ENCODE assay signal across 29 cellular contexts in genomic region chrX:124393238-124393637, GRCh38. TPM values are rescaled to one million over a fixed set of nuclear protein-coding genes. Genes with fewer than 3 reads are reported as not detected.
DNase-seq lines count a peak whose midpoint lies in the region; ATAC-seq and TF ChIP-seq lines count a peak whose summit lies in the region.
"Had no signal": no experiment of that assay in that cellular context is flagged by ENCODE, and none has a peak within 500 bp of the region (broad histone marks: within the 10 kb centered on the region; RNA-seq: fewer than 3 reads in every experiment).

No MANE protein-coding gene starts in this region.

- H3K4me1 ChIP-seq in CD8-positive, alpha-beta T cell (ENCODE audit: insufficient read depth, low read length) = peaks cover 16% of the 10 kb centered on the region
- H3K4me1 ChIP-seq: gastrocnemius medialis, parathyroid adenoma, right atrium auricular region had no signal

- in situ Hi-C loops in KBM-7 (cut with MboI; ENCODE audit: low pct_unique_long_range_greater_than_20kb, low sequenced_read_pairs) = no loop called here

- intact Hi-C loops in activated T-helper 2 cell treated with anti-CD3 and anti-CD28 coated beads, Interferon-gamma antibody, Interleukin-2, Interleukin-4, amounts not matched to agents 10 μg/mL and 5 μg/mL and 100 μg/mL, durations not matched to agents 14 hours and 24 hours and 36 hours (cut with micrococcal nuclease) = loop anchor here (5.0 kb wide), 1 partner anchor 176 kb away; no protein-coding TSS in a partner anchor
- intact Hi-C loops in CD8-positive, alpha-beta T cell (cut with DNase I, micrococcal nuclease) = no loop called here

- peaks cover 34% of the 10 kb centered on the region for H3K4me1 Mint-ChIP-seq in activated T-helper 2 cell treated with anti-CD3 and anti-CD28 coated beads, Interferon-gamma antibody, Interleukin-2, Interleukin-4, amounts not matched to agents 10 μg/mL and 5 μg/mL and 100 μg/mL, durations not matched to agents 14 hours and 24 hours and 36 hours (ENCODE audit: low read depth)
- peaks cover 33% of the 10 kb centered on the region for H3K4me1 Mint-ChIP-seq in CD8-positive, alpha-beta T cell (ENCODE audit: low read depth)

- no peak overlapping the region for H3K27ac ChIP-seq in CD8-positive, alpha-beta T cell (ENCODE audit: low read depth, low read length)
- H3K27ac ChIP-seq: brain microvascular endothelial cell, C4-2B, gastrocnemius medialis, GM23248, neural progenitor cell, parathyroid adenoma, right atrium auricular region, upper lobe of left lung had no signal

- peak overlapping the region; percentile 77 for H3K27ac Mint-ChIP-seq in activated T-helper 2 cell treated with anti-CD3 and anti-CD28 coated beads, Interferon-gamma antibody, Interleukin-2, Interleukin-4, amounts not matched to agents 10 μg/mL and 5 μg/mL and 100 μg/mL, durations not matched to agents 14 hours and 24 hours and 36 hours
- H3K27ac Mint-ChIP-seq in CD8-positive, alpha-beta T cell = no peak overlapping the region
- H3K27ac Mint-ChIP-seq: HFFc6, neural progenitor cell, WTC11 had no signal

- peak; percentile 25 to 29 for DNase-seq in AML-193 (lab: John Stamatoyannopoulos, UW)
- peak; percentile 32 for DNase-seq in GF-D8 (lab: John Stamatoyannopoulos, UW)
- peak; percentile 35 for DNase-seq in NOMO-1 treated with DMSO at 0.1 percent for 48 hours (lab: John Stamatoyannopoulos, UW; ENCODE audit: unreplicated experiment)
- no peak for DNase-seq in activated T-helper 2 cell treated with anti-CD3 and anti-CD28 coated beads, Interferon-gamma antibody, Interleukin-2, Interleukin-4, amounts not matched to agents 10 μg/mL and 5 μg/mL and 100 μg/mL, durations not matched to agents 14 hours and 24 hours and 36 hours (ENCODE audit: low spot score)
- DNase-seq in CD8-positive, alpha-beta T cell = no peak
- DNase-seq in T1000 (lab: John Stamatoyannopoulos, UW) = no peak
- DNase-seq in KBM-7 = no peak
- DNase-seq: activated CD4-positive, alpha-beta T cell treated with anti-CD3 and anti-CD28 coated beads, Interleukin-2, amount 50 U/mL, for 48 hours; brain microvascular endothelial cell; Calu3; gastrocnemius medialis; GM23248; HFFc6; left colon; NCI-H1105; NCI-H1930; NCI-H2227 treated with DMSO at 0.1 percent for 48 hours; NCI-H69; stimulated activated CD4-positive, alpha-beta T cell treated with anti-CD3 and anti-CD28 coated beads, Interleukin-1b, Interleukin-23, amount 100 ng/mL, for 48 hours; stimulated activated CD8-positive, alpha-beta memory T cell treated with anti-CD3 and anti-CD28 coated beads, Interleukin-4, amount 100 ng/mL, for 48 hours; upper lobe of left lung had no signal

- no peak overlapping the region for H3K4me3 Mint-ChIP-seq in activated T-helper 2 cell treated with anti-CD3 and anti-CD28 coated beads, Interferon-gamma antibody, Interleukin-2, Interleukin-4, amounts not matched to agents 10 μg/mL and 5 μg/mL and 100 μg/mL, durations not matched to agents 14 hours and 24 hours and 36 hours (ENCODE audit: low read depth)
- H3K4me3 Mint-ChIP-seq in CD8-positive, alpha-beta T cell = no peak overlapping the region
- H3K4me3 Mint-ChIP-seq: HFFc6, neural progenitor cell, WTC11 had no signal

- no peaks in the 10 kb centered on the region for H3K9me3 Mint-ChIP-seq in activated T-helper 2 cell treated with anti-CD3 and anti-CD28 coated beads, Interferon-gamma antibody, Interleukin-2, Interleukin-4, amounts not matched to agents 10 μg/mL and 5 μg/mL and 100 μg/mL, durations not matched to agents 14 hours and 24 hours and 36 hours
- H3K9me3 Mint-ChIP-seq in CD8-positive, alpha-beta T cell = no peaks in the 10 kb centered on the region
- H3K9me3 Mint-ChIP-seq: HFFc6, neural progenitor cell, WTC11 had no signal

- POLR2A ChIA-PET in CD8-positive, alpha-beta T cell (lab: Charles Lee) = interaction anchor here (0.7 kb wide), 2 partner anchors 26 to 210 kb away, joined by 4 to 6 read pairs; no protein-coding TSS in a partner anchor

- no peak for TF ChIP-seq CTCF in CD8-positive, alpha-beta T cell (IDR thresholded peaks at IDR 0.05)

- peaks cover 17% of the 10 kb centered on the region for H3K36me3 Mint-ChIP-seq in activated T-helper 2 cell treated with anti-CD3 and anti-CD28 coated beads, Interferon-gamma antibody, Interleukin-2, Interleukin-4, amounts not matched to agents 10 μg/mL and 5 μg/mL and 100 μg/mL, durations not matched to agents 14 hours and 24 hours and 36 hours (ENCODE audit: low read depth)
- H3K36me3 Mint-ChIP-seq in CD8-positive, alpha-beta T cell = peaks cover 12% of the 10 kb centered on the region
- H3K36me3 Mint-ChIP-seq: neural progenitor cell, WTC11 had no signal

- CTCF ChIA-PET in CD8-positive, alpha-beta T cell (lab: Charles Lee) = interaction anchor here (1.0 kb wide), 1 partner anchor 13 kb away, joined by 4 read pairs; no protein-coding TSS in a partner anchor

- no peaks in the 10 kb centered on the region for H3K27me3 Mint-ChIP-seq in activated T-helper 2 cell treated with anti-CD3 and anti-CD28 coated beads, Interferon-gamma antibody, Interleukin-2, Interleukin-4, amounts not matched to agents 10 μg/mL and 5 μg/mL and 100 μg/mL, durations not matched to agents 14 hours and 24 hours and 36 hours (ENCODE audit: low read depth)
- no peaks in the 10 kb centered on the region for H3K27me3 Mint-ChIP-seq in CD8-positive, alpha-beta T cell (ENCODE audit: low read depth)

- no peaks in the 10 kb centered on the region for H3K27me3 ChIP-seq in CD8-positive, alpha-beta T cell (ENCODE audit: insufficient read depth, low read length)
- H3K27me3 ChIP-seq: brain microvascular endothelial cell, gastrocnemius medialis, neural progenitor cell, right atrium auricular region, upper lobe of left lung had no signal

- H3K9me3 ChIP-seq in CD8-positive, alpha-beta T cell (ENCODE audit: low read length) = no peaks in the 10 kb centered on the region
- H3K9me3 ChIP-seq: gastrocnemius medialis, right atrium auricular region, upper lobe of left lung had no signal

- ATAC-seq in CD8-positive, alpha-beta T cell = no peak
- ATAC-seq: gastrocnemius medialis, left colon, SK-N-SH treated with all-trans-retinoic acid at 6 μM for 48 hours, WTC11 had no signal

- no peaks in the 10 kb centered on the region for H3K36me3 ChIP-seq in CD8-positive, alpha-beta T cell (ENCODE audit: insufficient read depth, low read length)
- H3K36me3 ChIP-seq: brain microvascular endothelial cell, gastrocnemius medialis, neural progenitor cell, right atrium auricular region, upper lobe of left lung had no signal

- no peak overlapping the region for H3K4me3 ChIP-seq in CD8-positive, alpha-beta T cell (ENCODE audit: low read depth, low read length)
- H3K4me3 ChIP-seq: gastrocnemius medialis, GM23248, neural progenitor cell, right atrium auricular region, smooth muscle cell, upper lobe of left lung had no signal

RNA-seq across cellular contexts. Expression of gene SH2D1A, which starts 46.9 kb away (rescaled TPM):
- total RNA-seq in activated T-helper 2 cell treated with anti-CD3 and anti-CD28 coated beads, Interferon-gamma antibody, Interleukin-2, Interleukin-4, amounts not matched to agents 10 μg/mL and 5 μg/mL and 100 μg/mL, durations not matched to agents 14 hours and 24 hours and 36 hours = 54.9 and 57.7 TPM in 2 replicates
- total RNA-seq in CD8-positive, alpha-beta T cell = 10 to 100 TPM; 44.4 to 50.3 TPM
- total RNA-seq: Calu3, chondrocyte, gastrocnemius medialis, GM23248, HFFc6, smooth muscle cell had no signal

Comparison
In these comparisons a context has a peak if more than half of its experiments do, and no peak if none do; other contexts are left out.
1. DNase-seq: peak in AML-193 (2 of 2), GF-D8 (single experiment) and NOMO-1 treated with DMSO at 0.1 percent for 48 hours (single experiment); none in activated T-helper 2 cell treated with anti-CD3 and anti-CD28 coated beads, Interferon-gamma antibody, Interleukin-2, Interleukin-4, amounts not matched to agents 10 μg/mL and 5 μg/mL and 100 μg/mL, durations not matched to agents 14 hours and 24 hours and 36 hours (single experiment), CD8-positive, alpha-beta T cell (0 of 7), T1000 (single experiment) and KBM-7 (single experiment).